ENCODE assay signal across 12 cellular contexts in genomic region chr18:77105680-77106079, GRCh38. TPM values are rescaled to one million over a fixed set of nuclear protein-coding genes. Genes with fewer than 3 reads are reported as not detected.
DNase-seq lines count a peak whose midpoint lies in the region; ATAC-seq and TF ChIP-seq lines count a peak whose summit lies in the region.
"Had no signal": no experiment of that assay in that cellular context is flagged by ENCODE, and none has a peak within 500 bp of the region (broad histone marks: within the 10 kb centered on the region; RNA-seq: fewer than 3 reads in every experiment).

No MANE protein-coding gene starts in this region.

- intact Hi-C loops in activated CD4-positive, alpha-beta T cell treated with anti-CD3 and anti-CD28 coated beads, Interleukin-2, amount 10 ng/mL, durations not matched to agents 24 days and 14 days (cut with micrococcal nuclease), result loop anchor here (5.0 kb wide), 1 partner anchor 37 kb away; no protein-coding TSS in a partner anchor
- intact Hi-C loops in spleen (cut with DNase I; ENCODE audit: low total_unique reads), result loop anchor here (10.0 kb wide), 1 partner anchor 51 kb away; no protein-coding TSS in a partner anchor

- TF ChIP-seq CTCF in VCaP (conservative IDR thresholded peaks at IDR 0.05), result no peak
- TF ChIP-seq CTCF in fibroblast of villous mesenchyme (IDR thresholded peaks at IDR 0.05; ENCODE audit: insufficient read depth, low read depth, low read length), result no peak
- no peak for TF ChIP-seq CTCF in spleen (IDR thresholded peaks at IDR 0.05 in 8 of 11, conservative IDR thresholded peaks at IDR 0.05 in 3 of 11)
- no peak for TF ChIP-seq CTCF in omental fat pad (IDR thresholded peaks at IDR 0.05)

- H3K4me3 Mint-ChIP-seq in activated CD4-positive, alpha-beta T cell treated with anti-CD3 and anti-CD28 coated beads, Interleukin-2, amount 10 ng/mL, durations not matched to agents 24 days and 14 days, result peak overlapping the region; percentile 62

- H3K4me3 ChIP-seq in fibroblast of villous mesenchyme (ENCODE audit: low read depth, low read length) (no peak overlapping the region), spleen (peak overlapping the region in 1 of 8 donors; percentile 34)
- H3K4me3 ChIP-seq: A549 had no signal

- H3K4me1 ChIP-seq in spleen, result peaks cover 78 to 100% (median 96%) of the 10 kb centered on the region in 6 donors

- no peaks in the 10 kb centered on the region for H3K9me3 ChIP-seq in spleen
- H3K9me3 ChIP-seq: A549, heart left ventricle had no signal

- H3K4me1 Mint-ChIP-seq in activated CD4-positive, alpha-beta T cell treated with anti-CD3 and anti-CD28 coated beads, Interleukin-2, amount 10 ng/mL, durations not matched to agents 24 days and 14 days, result peaks cover 82% of the 10 kb centered on the region

- H3K27ac Mint-ChIP-seq in activated CD4-positive, alpha-beta T cell treated with anti-CD3 and anti-CD28 coated beads, Interleukin-2, amount 10 ng/mL, durations not matched to agents 24 days and 14 days, result peak overlapping the region; percentile 90

- 52 to 78% (median 72%) methylated on average over 3 of the region's 3 CpGs for WGBS in spleen, 5 donors

- no peak for ATAC-seq in omental fat pad (ENCODE audit: low FRiP score)
- ATAC-seq: A549, heart left ventricle had no signal

- no peaks in the 10 kb centered on the region for H3K27me3 Mint-ChIP-seq in activated CD4-positive, alpha-beta T cell treated with anti-CD3 and anti-CD28 coated beads, Interleukin-2, amount 10 ng/mL, durations not matched to agents 24 days and 14 days

- peaks cover 5% of the 10 kb centered on the region for H3K9me3 Mint-ChIP-seq in activated CD4-positive, alpha-beta T cell treated with anti-CD3 and anti-CD28 coated beads, Interleukin-2, amount 10 ng/mL, durations not matched to agents 24 days and 14 days

- no peak for TF ChIP-seq POLR2A in spleen (IDR thresholded peaks at IDR 0.05)

- peaks cover 0 to 16% (median 0%) of the 10 kb centered on the region in 7 donors for H3K27me3 ChIP-seq in spleen (replicated peaks in 1 of 7)
- H3K27me3 ChIP-seq: heart left ventricle had no signal

- H3K36me3 Mint-ChIP-seq in activated CD4-positive, alpha-beta T cell treated with anti-CD3 and anti-CD28 coated beads, Interleukin-2, amount 10 ng/mL, durations not matched to agents 24 days and 14 days (ENCODE audit: low read depth), result peaks cover 54% of the 10 kb centered on the region

- H3K36me3 ChIP-seq in spleen, result peaks cover 0 to 31% (median 2%) of the 10 kb centered on the region in 6 donors

- DNase-seq in activated CD4-positive, alpha-beta T cell treated with anti-CD3 and anti-CD28 coated beads, Interleukin-2, amount 10 ng/mL, durations not matched to agents 24 days and 14 days, result no peak
- DNase-seq in activated CD4-positive, alpha-beta T cell treated with anti-CD3 and anti-CD28 coated beads, Interleukin-2, amount 50 U/mL, for 4 hours, result no peak
- DNase-seq in fibroblast of villous mesenchyme (ENCODE audit: low read depth) (peak; percentile 62), spleen (no peak), D341Med (ENCODE audit: low spot score) (no peak), NCI-H1092 (lab: John Stamatoyannopoulos, UW) (no peak), omental fat pad (ENCODE audit: low spot score) (no peak)
- DNase-seq: caudate nucleus, heart left ventricle, NCI-H1694 treated with DMSO at 0.1 percent for 48 hours had no signal

- H3K27ac ChIP-seq in VCaP, result peak overlapping the region; percentile 94
- H3K27ac ChIP-seq in spleen, result peak overlapping the region; percentile 49 to 95 (median 88)

RNA-seq across cellular contexts. Expression of gene MBP, which starts 26.9 kb away (rescaled TPM):
- total RNA-seq in activated CD4-positive, alpha-beta T cell treated with anti-CD3 and anti-CD28 coated beads, Interleukin-2, amount 10 ng/mL, durations not matched to agents 24 days and 14 days, result 60.2 and 63.1 TPM in 2 replicates
- 3.9 and 5.2 TPM in 2 replicates for total RNA-seq in fibroblast of villous mesenchyme
- 10 to 100 TPM; 62.5 to 96.0 (median 79.4) TPM for total RNA-seq in spleen
- polyA plus RNA-seq in spleen, result 10 to 100 TPM; 11.1 to 16.4 (median 11.2) TPM
- 10 to 100 TPM; 27.4 to 50.9 (median 36.0) TPM for total RNA-seq in omental fat pad
